In the genomic region with DNA sequence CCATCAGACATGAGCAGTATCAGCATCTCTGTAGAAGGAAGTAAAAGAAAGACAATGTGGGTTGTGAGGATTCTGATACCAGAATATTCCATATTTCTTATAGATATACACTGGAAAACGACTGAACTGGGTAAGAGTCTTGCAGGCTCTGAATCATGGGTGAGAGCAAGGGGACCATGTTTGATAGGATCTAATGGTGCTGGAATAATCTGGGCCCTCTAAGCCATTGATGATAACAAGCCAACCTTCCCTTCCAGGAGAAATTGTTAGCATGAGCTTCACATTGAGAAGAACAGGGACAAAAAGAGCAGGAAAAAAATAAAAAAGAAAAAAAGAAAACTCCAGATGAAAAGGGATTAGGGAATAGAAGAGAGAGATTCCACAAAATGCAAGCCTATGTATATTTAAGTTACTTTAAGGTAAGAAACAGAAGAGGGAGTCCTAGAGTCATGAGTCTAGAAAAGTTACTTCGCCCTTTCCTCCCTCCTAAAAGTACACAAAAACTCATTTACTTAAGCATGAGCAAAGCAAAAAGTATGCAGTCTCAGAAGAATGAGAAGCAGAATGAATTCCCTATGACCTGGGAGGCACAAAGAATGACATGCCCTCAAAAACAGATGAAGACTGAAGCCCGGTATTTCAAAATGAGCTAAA, we compare ENCODE assay signal across 12 cellular contexts.
DNase-seq lines count a peak whose midpoint lies in the region; ATAC-seq, FAIRE-seq and TF ChIP-seq lines count a peak whose summit lies in the region.
"Had no signal": no experiment of that assay in that cellular context is flagged by ENCODE, and none has a peak within 500 bp of the region (broad histone marks: within the 10 kb centered on the region; RNA-seq: fewer than 3 reads in every experiment).

No MANE protein-coding gene starts in this region.

- TF ChIP-seq POLR2A in endothelial cell of umbilical vein (IDR thresholded peaks at IDR 0.05; ENCODE audit: low read depth, low read length) = no peak

- H3K27ac ChIP-seq in endothelial cell of umbilical vein (ENCODE audit: insufficient read depth, low read depth, low read length) = no peak overlapping the region
- no peak overlapping the region for H3K27ac ChIP-seq in aorta (ENCODE audit: low read depth in 1 of 2, low read length in 2 of 2)

- H3K36me3 Mint-ChIP-seq in activated naive CD4-positive, alpha-beta T cell treated with anti-CD3 and anti-CD28 coated beads for 36 hours (ENCODE audit: low read depth) = no peaks in the 10 kb centered on the region

- dilution Hi-C loops in endothelial cell of umbilical vein (cut with MboI; ENCODE audit: extremely low pct_ligation_motif_present, low sequenced_read_pairs) = no loop called here

- BruUV-seq in endothelial cell of umbilical vein (replicated peaks; lab: Mats Ljungman, UMichigan) = no TSS peak

- H3K4me3 ChIP-seq in endothelial cell of umbilical vein (replicated peaks in 1 of 3; ENCODE audit: insufficient read depth in 1 of 3, low read depth in 1 of 3, low read length in 3 of 3) (no peak overlapping the region), aorta (ENCODE audit: low read length in 2 of 2) (no peak overlapping the region)

- intact Hi-C loops in endothelial cell of umbilical vein (cut with micrococcal nuclease) = no loop called here
- intact Hi-C loops in aorta (cut with DNase I) = no loop called here
- intact Hi-C loops in activated naive CD4-positive, alpha-beta T cell treated with anti-CD3 and anti-CD28 coated beads for 36 hours (cut with micrococcal nuclease) = no loop called here

- H4K20me1 ChIP-seq in endothelial cell of umbilical vein (replicated peaks; ENCODE audit: control insufficient read depth, extremely low read depth, insufficient read depth, low read length) = no peaks in the 10 kb centered on the region

- no peak for FAIRE-seq in endothelial cell of umbilical vein (lab: Jason Lieb, UNC)
- FAIRE-seq: GM19239 had no signal

- CTCF ChIA-PET in endothelial cell of umbilical vein (lab: Charles Lee) = interaction anchor here (0.6 to 1.5 kb wide), 13 partner anchors 13 to 626 kb away, joined by 3 to 14 read pairs (median 3); no protein-coding TSS in a partner anchor
- CTCF ChIA-PET in activated naive CD4-positive, alpha-beta T cell treated with anti-CD3 and anti-CD28 coated beads for 36 hours (lab: Charles Lee) = no interaction called here

- in situ Hi-C loops in Caki2 (cut with HindIII; ENCODE audit: low pct_unique_long_range_greater_than_20kb, low sequenced_read_pairs) = no loop called here

- no peak overlapping the region for H2AFZ ChIP-seq in endothelial cell of umbilical vein (ENCODE audit: low read depth, low read length)

- no peak overlapping the region for H3K4me2 ChIP-seq in endothelial cell of umbilical vein (ENCODE audit: insufficient read depth, low read length)

- H3K9me1 ChIP-seq in endothelial cell of umbilical vein (replicated peaks; ENCODE audit: control insufficient read depth, extremely low read depth, insufficient read depth, low read length) = no peaks in the 10 kb centered on the region

- H3K27me3 ChIP-seq in endothelial cell of umbilical vein (ENCODE audit: control insufficient read depth in 2 of 2, insufficient read depth in 2 of 2, low read length in 2 of 2) = no peaks in the 10 kb centered on the region
- H3K27me3 ChIP-seq in aorta (ENCODE audit: control insufficient read depth in 1 of 2, insufficient read depth in 2 of 2, low read length in 1 of 2) = peaks cover 0 to 2% of the 10 kb centered on the region in 2 donors

- H3K36me3 ChIP-seq in endothelial cell of umbilical vein (ENCODE audit: control insufficient read depth in 2 of 2, extremely low read depth in 1 of 2, insufficient read depth in 2 of 2, low read length in 2 of 2) = no peaks in the 10 kb centered on the region
- H3K36me3 ChIP-seq in aorta (ENCODE audit: control insufficient read depth in 1 of 2, insufficient read depth in 2 of 2, low read length in 1 of 2) = no peaks in the 10 kb centered on the region

- no peak overlapping the region for H3K4me3 Mint-ChIP-seq in activated naive CD4-positive, alpha-beta T cell treated with anti-CD3 and anti-CD28 coated beads for 36 hours
- H3K4me3 Mint-ChIP-seq: dendritic cell treated with granulocyte-macrophage colony-stimulating factor and Interleukin-4, amounts not matched to agents 40 ng/mL and 50 ng/mL, for 4 days had no signal

- H3K9ac ChIP-seq in endothelial cell of umbilical vein (replicated peaks; ENCODE audit: extremely low read depth, insufficient read depth, low read length) = no peak overlapping the region

- H3K4me1 Mint-ChIP-seq in activated naive CD4-positive, alpha-beta T cell treated with anti-CD3 and anti-CD28 coated beads for 36 hours (ENCODE audit: low read depth) = no peaks in the 10 kb centered on the region

- H3K79me2 ChIP-seq in endothelial cell of umbilical vein (ENCODE audit: control insufficient read depth, insufficient read depth, low read length) = no peaks in the 10 kb centered on the region

- H3K27me3 Mint-ChIP-seq in activated naive CD4-positive, alpha-beta T cell treated with anti-CD3 and anti-CD28 coated beads for 36 hours (ENCODE audit: low read depth) = peaks cover 5% of the 10 kb centered on the region

- H3K4me1 ChIP-seq in endothelial cell of umbilical vein (ENCODE audit: control insufficient read depth, extremely low read depth, insufficient read depth, low read length) (no peaks in the 10 kb centered on the region), aorta (ENCODE audit: control insufficient read depth in 1 of 2, insufficient read depth in 2 of 2, low read length in 2 of 2) (no peaks in the 10 kb centered on the region)

- no peaks in the 10 kb centered on the region for H3K9me3 Mint-ChIP-seq in activated naive CD4-positive, alpha-beta T cell treated with anti-CD3 and anti-CD28 coated beads for 36 hours
- H3K9me3 Mint-ChIP-seq: dendritic cell treated with granulocyte-macrophage colony-stimulating factor and Interleukin-4, amounts not matched to agents 40 ng/mL and 50 ng/mL, for 4 days had no signal

- POLR2A ChIA-PET in endothelial cell of umbilical vein (lab: Charles Lee) = no interaction called here

- no peak overlapping the region for H3K27ac Mint-ChIP-seq in activated naive CD4-positive, alpha-beta T cell treated with anti-CD3 and anti-CD28 coated beads for 36 hours
- H3K27ac Mint-ChIP-seq: dendritic cell treated with granulocyte-macrophage colony-stimulating factor and Interleukin-4, amounts not matched to agents 40 ng/mL and 50 ng/mL, for 4 days had no signal

- ATAC-seq in GM19328 (IDR thresholded peaks at IDR 0.05; ENCODE audit: unreplicated experiment) (no peak), GM21526 (IDR thresholded peaks at IDR 0.05; ENCODE audit: low FRiP score, unreplicated experiment) (no peak), aorta (ENCODE audit: low FRiP score) (no peak)

- DNase-seq in Caki2 (ENCODE audit: low read depth) (peak; percentile 57), LoVo (ENCODE audit: low spot score) (peak; percentile 16), endothelial cell of umbilical vein (ENCODE audit: low read depth, low spot score) (peak; percentile 15), non-pigmented ciliary epithelial cell (ENCODE audit: low read depth) (peak; percentile 65), aorta (no peak)
- DNase-seq in activated naive CD4-positive, alpha-beta T cell treated with anti-CD3 and anti-CD28 coated beads for 36 hours = no peak
- DNase-seq: midbrain, NCI-H1436 had no signal

- TF ChIP-seq CTCF in endothelial cell of umbilical vein (IDR thresholded peaks at IDR 0.05; ENCODE audit: extremely low read depth in 1 of 2, insufficient read depth in 1 of 2, low read depth in 1 of 2, low read length in 2 of 2) = no peak

- H3K9me3 ChIP-seq in endothelial cell of umbilical vein (replicated peaks; ENCODE audit: control insufficient read depth, insufficient read depth, low read length) (no peaks in the 10 kb centered on the region), aorta (ENCODE audit: control insufficient read depth, low read length) (no peaks in the 10 kb centered on the region)

- 25 to 27% methylated on average over 3 of the region's 3 CpGs for WGBS in aorta, 2 donors

TF ChIP-seq in endothelial cell of umbilical vein, 7 proteins besides CTCF, POLR2A, EP300 and RAD21:
- TF ChIP-seq, protein P1, sequence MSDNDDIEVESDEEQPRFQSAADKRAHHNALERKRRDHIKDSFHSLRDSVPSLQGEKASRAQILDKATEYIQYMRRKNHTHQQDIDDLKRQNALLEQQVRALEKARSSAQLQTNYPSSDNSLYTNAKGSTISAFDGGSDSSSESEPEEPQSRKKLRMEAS (IDR thresholded peaks at IDR 0.05; ENCODE audit: insufficient read depth, insufficient read length) = no peak
- TF ChIP-seq MYC (IDR thresholded peaks at IDR 0.05; ENCODE audit: low read depth, low read length) = no peak
- no peak for TF ChIP-seq GATA2 (IDR thresholded peaks at IDR 0.05; ENCODE audit: insufficient read depth, insufficient read length, low read depth, low read length)
- TF ChIP-seq EZH2 (IDR thresholded peaks at IDR 0.05; ENCODE audit: borderline replicate concordance, low read depth, low read length, severe bottlenecking) = no peak
- TF ChIP-seq POLR2AphosphoS5 (IDR thresholded peaks at IDR 0.05; ENCODE audit: insufficient read depth, low read depth, low read length) = no peak
- TF ChIP-seq FOS (IDR thresholded peaks at IDR 0.05; ENCODE audit: borderline replicate concordance, insufficient read depth, low read length) = no peak

Comparison
In these comparisons a context has a peak if more than half of its experiments do, and no peak if none do; other contexts are left out.
1. DNase-seq: peak in Caki2 (single experiment), LoVo (single experiment), endothelial cell of umbilical vein (single experiment) and non-pigmented ciliary epithelial cell (single experiment); none in aorta (0 of 2) and activated naive CD4-positive, alpha-beta T cell treated with anti-CD3 and anti-CD28 coated beads for 36 hours (single experiment).